17 cellular contexts compared by ENCODE assay signal in genomic region chr19:55777528-55777927, GRCh38. TPM values are rescaled to one million over a fixed set of nuclear protein-coding genes. Genes with fewer than 3 reads are reported as not detected.
DNase-seq lines count a peak whose midpoint lies in the region; ATAC-seq and TF ChIP-seq lines count a peak whose summit lies in the region.
"Had no signal": no experiment of that assay in that cellular context is flagged by ENCODE, and none has a peak within 500 bp of the region (broad histone marks: within the 10 kb centered on the region; RNA-seq: fewer than 3 reads in every experiment).

No MANE protein-coding gene starts in this region.

- TF ChIP-seq CTCF in BE2C (IDR thresholded peaks at IDR 0.05; ENCODE audit: low read depth, low read length) = peak; percentile 45
- TF ChIP-seq CTCF in VCaP (conservative IDR thresholded peaks at IDR 0.05) = peak; percentile 56

- H3K9me3 ChIP-seq in BE2C = no peaks in the 10 kb centered on the region
- H3K9me3 ChIP-seq: ascending aorta had no signal

- no peak overlapping the region for H3K27ac ChIP-seq in VCaP
- H3K27ac ChIP-seq: ascending aorta, foreskin keratinocyte had no signal

- H3K4me1 ChIP-seq in BE2C = no peaks in the 10 kb centered on the region
- H3K4me1 ChIP-seq: ascending aorta, foreskin keratinocyte had no signal

- ATAC-seq in GM18873 (IDR thresholded peaks at IDR 0.05; ENCODE audit: low FRiP score, unreplicated experiment) (no peak), GM18867 (IDR thresholded peaks at IDR 0.05; ENCODE audit: unreplicated experiment) (no peak)
- ATAC-seq: foreskin keratinocyte, right cardiac atrium had no signal

- peaks cover 39% of the 10 kb centered on the region for H3K27me3 ChIP-seq in BE2C
- H3K27me3 ChIP-seq: ascending aorta, foreskin keratinocyte had no signal

- no peaks in the 10 kb centered on the region for H3K36me3 ChIP-seq in BE2C
- H3K36me3 ChIP-seq: ascending aorta had no signal

- no peak overlapping the region for H3K4me3 ChIP-seq in BE2C (ENCODE audit: low read depth, low read length)
- H3K4me3 ChIP-seq: ascending aorta had no signal

- DNase-seq in BE2C (peak; percentile 33), DMS153 (lab: John Stamatoyannopoulos, UW) (peak; percentile 12), NAMALWA (ENCODE audit: low spot score) (peak; percentile 26), mucosa of gallbladder (ENCODE audit: low spot score) (no peak), GDM1 (lab: John Stamatoyannopoulos, UW) (no peak)
- DNase-seq: CD4-positive, alpha-beta T cell; foreskin keratinocyte; H7; naive B cell; NCI-H2081 treated with DMSO at 0.1 percent for 48 hours; right cardiac atrium had no signal

RNA-seq across cellular contexts. Expression of gene RFPL4AL1, which starts 8.6 kb away (rescaled TPM):
- polyA plus RNA-seq in BE2C (2012; ENCODE audit: insufficient read depth, insufficient read length, low read depth) = not detected
- not detected for total RNA-seq in mucosa of gallbladder
- total RNA-seq: ascending aorta; CD4-positive, alpha-beta T cell; foreskin keratinocyte; H7; right cardiac atrium; subcutaneous adipose tissue had no signal
- polyA plus RNA-seq: foreskin keratinocyte, keratinocyte, right cardiac atrium had no signal

RNA-seq across cellular contexts. Expression of gene RFPL4A, which starts 18.6 kb away (rescaled TPM):
- not detected for polyA plus RNA-seq in BE2C (2012; ENCODE audit: insufficient read depth, insufficient read length, low read depth)
- total RNA-seq in mucosa of gallbladder = 1.1 TPM
- total RNA-seq: ascending aorta; CD4-positive, alpha-beta T cell; foreskin keratinocyte; H7; right cardiac atrium; subcutaneous adipose tissue had no signal
- polyA plus RNA-seq: foreskin keratinocyte, keratinocyte, right cardiac atrium had no signal

RNA-seq across cellular contexts. Expression of gene NLRP9, which starts 39.3 kb away (rescaled TPM):
- not detected for polyA plus RNA-seq in BE2C (2012; ENCODE audit: insufficient read depth, insufficient read length, low read depth)
- not detected for total RNA-seq in mucosa of gallbladder
- total RNA-seq: ascending aorta; CD4-positive, alpha-beta T cell; foreskin keratinocyte; H7; right cardiac atrium; subcutaneous adipose tissue had no signal
- polyA plus RNA-seq: foreskin keratinocyte, keratinocyte, right cardiac atrium had no signal

RNA-seq across cellular contexts. Expression of gene NLRP11, which starts 54.3 kb away (rescaled TPM):
- polyA plus RNA-seq in BE2C (2012; ENCODE audit: insufficient read depth, insufficient read length, low read depth) = 1.3 TPM
- total RNA-seq in mucosa of gallbladder = 0.17 TPM
- total RNA-seq: ascending aorta; CD4-positive, alpha-beta T cell; foreskin keratinocyte; H7; right cardiac atrium; subcutaneous adipose tissue had no signal
- polyA plus RNA-seq: foreskin keratinocyte, keratinocyte, right cardiac atrium had no signal

RNA-seq across cellular contexts. Expression of gene NLRP4, which starts 58.8 kb away (rescaled TPM):
- polyA plus RNA-seq in BE2C (2012; ENCODE audit: insufficient read depth, insufficient read length, low read depth) = not detected
- not detected for total RNA-seq in mucosa of gallbladder
- total RNA-seq: ascending aorta; CD4-positive, alpha-beta T cell; foreskin keratinocyte; H7; right cardiac atrium; subcutaneous adipose tissue had no signal
- polyA plus RNA-seq: foreskin keratinocyte, keratinocyte, right cardiac atrium had no signal

Comparison
In these comparisons a context has a peak if more than half of its experiments do, and no peak if none do; other contexts are left out.
1. DNase-seq: peak in BE2C (single experiment), DMS153 (single experiment) and NAMALWA (single experiment); none in mucosa of gallbladder (single experiment) and GDM1 (single experiment).